In genomic region chr11:73320786-73321325, GRCh38 we compare ENCODE assay signal across 11 cellular contexts. TPM values are rescaled to one million over a fixed set of nuclear protein-coding genes. Genes with fewer than 3 reads are reported as not detected.
DNase-seq lines count a peak whose midpoint lies in the region; ATAC-seq and TF ChIP-seq lines count a peak whose summit lies in the region.
"Had no signal": no experiment of that assay in that cellular context is flagged by ENCODE, and none has a peak within 500 bp of the region (broad histone marks: within the 10 kb centered on the region; RNA-seq: fewer than 3 reads in every experiment).

No MANE protein-coding gene starts in this region.

- peaks cover 28% of the 10 kb centered on the region for H3K36me3 Mint-ChIP-seq in HFFc6 (ENCODE audit: low read depth)
- no peaks in the 10 kb centered on the region for H3K36me3 Mint-ChIP-seq in activated T-cell treated with anti-CD3 and anti-CD28 coated beads, Interleukin-2, amount 50 U/mL, for 24 hours (ENCODE audit: low read depth)

- H3K9me3 ChIP-seq in hepatocyte (ENCODE audit: low read depth) (no peaks in the 10 kb centered on the region), spleen (no peaks in the 10 kb centered on the region)
- no peaks in the 10 kb centered on the region for H3K9me3 ChIP-seq in effector memory CD4-positive, alpha-beta T cell (ENCODE audit: control insufficient read depth, low read length)
- H3K9me3 ChIP-seq: ovary had no signal

- peaks cover 100% of the 10 kb centered on the region for H3K79me2 ChIP-seq in hepatocyte

- H3K27ac Mint-ChIP-seq in HFFc6: peak overlapping the region; percentile 95
- no peak overlapping the region for H3K27ac Mint-ChIP-seq in activated T-cell treated with anti-CD3 and anti-CD28 coated beads, Interleukin-2, amount 50 U/mL, for 24 hours
- H3K27ac Mint-ChIP-seq: activated T-cell treated with anti-CD3 and anti-CD28 coated beads, Interleukin-2, amount 50 U/mL, for 72 hours had no signal

- H3K36me3 ChIP-seq in brain microvascular endothelial cell (replicated peaks) (no peaks in the 10 kb centered on the region), hepatocyte (replicated peaks; ENCODE audit: insufficient read depth, low read depth) (no peaks in the 10 kb centered on the region), spleen (no peaks in the 10 kb centered on the region)
- no peaks in the 10 kb centered on the region for H3K36me3 ChIP-seq in effector memory CD4-positive, alpha-beta T cell (ENCODE audit: control insufficient read depth, insufficient read depth, low read length)
- H3K36me3 ChIP-seq: ovary had no signal

- H3K27me3 Mint-ChIP-seq in HFFc6 (ENCODE audit: insufficient read depth): peaks cover 4% of the 10 kb centered on the region
- H3K27me3 Mint-ChIP-seq in activated T-cell treated with anti-CD3 and anti-CD28 coated beads, Interleukin-2, amount 50 U/mL, for 24 hours: no peaks in the 10 kb centered on the region

- WGBS in hepatocyte (ENCODE audit: low lambda C conversion rate, missing lambda C conversion rate): 79% methylated on average over 6 of the region's 6 CpGs
- 51 to 63% (median 59%) methylated on average over 6 of the region's 6 CpGs for WGBS in spleen, 5 donors

- H3K4me2 ChIP-seq in hepatocyte: peak overlapping the region; percentile 62

- H3K4me1 ChIP-seq in hepatocyte (ENCODE audit: insufficient read depth): peaks cover 61% of the 10 kb centered on the region
- peaks cover 23 to 94% (median 56%) of the 10 kb centered on the region in 6 donors for H3K4me1 ChIP-seq in spleen
- no peaks in the 10 kb centered on the region for H3K4me1 ChIP-seq in effector memory CD4-positive, alpha-beta T cell (ENCODE audit: control insufficient read depth, insufficient read depth, low read length, poor library complexity, severe bottlenecking)

- TF ChIP-seq POLR2A in spleen (IDR thresholded peaks at IDR 0.05): no peak

- peaks cover 56% of the 10 kb centered on the region for H4K20me1 ChIP-seq in hepatocyte (ENCODE audit: insufficient read depth, poor library complexity, severe bottlenecking)

- peak overlapping the region; percentile 65 for H3K4me3 Mint-ChIP-seq in HFFc6
- no peak overlapping the region for H3K4me3 Mint-ChIP-seq in activated T-cell treated with anti-CD3 and anti-CD28 coated beads, Interleukin-2, amount 50 U/mL, for 24 hours
- H3K4me3 Mint-ChIP-seq: activated T-cell treated with anti-CD3 and anti-CD28 coated beads, Interleukin-2, amount 50 U/mL, for 72 hours had no signal

- no peaks in the 10 kb centered on the region for H3K9me3 Mint-ChIP-seq in HFFc6
- H3K9me3 Mint-ChIP-seq in activated T-cell treated with anti-CD3 and anti-CD28 coated beads, Interleukin-2, amount 50 U/mL, for 24 hours: no peaks in the 10 kb centered on the region
- H3K9me3 Mint-ChIP-seq: activated T-cell treated with anti-CD3 and anti-CD28 coated beads, Interleukin-2, amount 50 U/mL, for 72 hours had no signal

- H3K4me3 ChIP-seq in brain microvascular endothelial cell (ENCODE audit: low read depth, low read length) (no peak overlapping the region), hepatocyte (no peak overlapping the region), spleen (no peak overlapping the region)
- H3K4me3 ChIP-seq in effector memory CD4-positive, alpha-beta T cell (ENCODE audit: insufficient read depth, low read depth, low read length, poor library complexity, severe bottlenecking): no peak overlapping the region
- H3K4me3 ChIP-seq: ovary had no signal

- H3K9me2 ChIP-seq in hepatocyte (replicated peaks; ENCODE audit: insufficient read depth): no peaks in the 10 kb centered on the region

- DNase-seq in HFFc6: peak; percentile 66
- DNase-seq in brain microvascular endothelial cell: no peak
- no peak for DNase-seq in hepatocyte (ENCODE audit: low spot score)
- no peak for DNase-seq in spleen
- no peak for DNase-seq in activated T-cell treated with anti-CD3 and anti-CD28 coated beads, Interleukin-2, amount 50 U/mL, for 24 hours
- DNase-seq in SHP77 treated with DMSO at 0.1 percent for 48 hours (lab: John Stamatoyannopoulos, UW): no peak
- DNase-seq in effector memory CD4-positive, alpha-beta T cell: no peak
- DNase-seq: activated T-cell treated with anti-CD3 and anti-CD28 coated beads, Interleukin-2, amount 50 U/mL, for 72 hours; effector CD4-positive, alpha-beta T cell had no signal

- no peak overlapping the region for H2AFZ ChIP-seq in hepatocyte

- TF ChIP-seq CTCF in HFFc6 (IDR thresholded peaks at IDR 0.05) (no peak), brain microvascular endothelial cell (IDR thresholded peaks at IDR 0.05; ENCODE audit: low read depth, low read length, missing control alignments) (no peak), hepatocyte (IDR thresholded peaks at IDR 0.05; ENCODE audit: poor library complexity) (no peak), spleen (IDR thresholded peaks at IDR 0.05 in 8 of 11, conservative IDR thresholded peaks at IDR 0.05 in 3 of 11) (no peak)

- no peak for ATAC-seq in HG03520 (IDR thresholded peaks at IDR 0.05; ENCODE audit: unreplicated experiment)
- ATAC-seq: activated T-cell treated with anti-CD3 and anti-CD28 coated beads, Interleukin-2, amount 50 U/mL, for 72 hours had no signal

- in situ Hi-C loops in brain microvascular endothelial cell (cut with HindIII; ENCODE audit: low pct_ligation_motif_present, low sequenced_read_pairs): no loop called here

- H3K27me3 ChIP-seq in brain microvascular endothelial cell (replicated peaks): no peaks in the 10 kb centered on the region
- H3K27me3 ChIP-seq in hepatocyte: no peaks in the 10 kb centered on the region
- H3K27me3 ChIP-seq in spleen (replicated peaks in 1 of 7): no peaks in the 10 kb centered on the region
- no peaks in the 10 kb centered on the region for H3K27me3 ChIP-seq in effector memory CD4-positive, alpha-beta T cell (replicated peaks; ENCODE audit: control insufficient read depth, insufficient read depth, low read length, poor library complexity, severe bottlenecking)
- H3K27me3 ChIP-seq: ovary had no signal

- intact Hi-C loops in spleen (cut with DNase I; ENCODE audit: low total_unique reads): no loop called here

- peak overlapping the region; percentile 74 for H3K27ac ChIP-seq in brain microvascular endothelial cell
- peak overlapping the region; percentile 82 for H3K27ac ChIP-seq in hepatocyte
- peak overlapping the region in 7 of 8 donors; percentile 69 to 83 (median 74) for H3K27ac ChIP-seq in spleen
- no peak overlapping the region for H3K27ac ChIP-seq in effector memory CD4-positive, alpha-beta T cell (ENCODE audit: insufficient read depth, low read length, poor library complexity, severe bottlenecking)

- peaks cover 91% of the 10 kb centered on the region for H3K4me1 Mint-ChIP-seq in HFFc6 (ENCODE audit: low read depth)
- peaks cover 3% of the 10 kb centered on the region for H3K4me1 Mint-ChIP-seq in activated T-cell treated with anti-CD3 and anti-CD28 coated beads, Interleukin-2, amount 50 U/mL, for 24 hours (ENCODE audit: low read depth)

RNA-seq across cellular contexts. Expression of gene ARHGEF17, which starts 12.8 kb away (rescaled TPM):
- total RNA-seq in HFFc6 (2021; fragmentation: NEBNext Ultra II Directional; extraction: Animal tissue kit (Norgen Biotek cat#: 25700)): 100 to 1,000 TPM in 2 of 6 experiments, 10 to 100 TPM in 4; 84.6 to 112 (median 92.1) TPM
- total RNA-seq in hepatocyte (26.6 and 35.6 TPM in 2 replicates), spleen (10 to 100 TPM; 21.5 to 48.5 (median 41.6) TPM)
- polyA plus RNA-seq in hepatocyte (30.2 and 36.2 TPM in 2 replicates), spleen (10 to 100 TPM in 1 of 3 donors, 1 to 10 TPM in 2; 5.1 to 17.0 (median 6.3) TPM)

RNA-seq across cellular contexts. Expression of gene P2RY6, which starts 48.7 kb away (rescaled TPM):
- 1 to 10 TPM in 4 of 6 experiments, under 1 TPM in 2; 0.54 to 2.4 (median 1.9) TPM for total RNA-seq in HFFc6 (2021; fragmentation: NEBNext Ultra II Directional; extraction: Animal tissue kit (Norgen Biotek cat#: 25700))
- total RNA-seq in hepatocyte: 2.6 and 2.9 TPM in 2 replicates
- polyA plus RNA-seq in hepatocyte: 8.9 and 9.7 TPM in 2 replicates
- 100 to 1,000 TPM in 1 of 7 donors, 10 to 100 TPM in 6; 41.1 to 109 (median 63.9) TPM for total RNA-seq in spleen
- polyA plus RNA-seq in spleen: 10 to 100 TPM in 2 of 3 donors, 1 to 10 TPM in 1; 8.2 to 25.2 (median 10.6) TPM
- total RNA-seq: activated T-cell treated with anti-CD3 and anti-CD28 coated beads, Interleukin-2, amount 50 U/mL, for 72 hours had no signal

RNA-seq across cellular contexts. Expression of gene RELT, which starts 55.3 kb away (rescaled TPM):
- total RNA-seq in HFFc6 (2021; fragmentation: NEBNext Ultra II Directional; extraction: Animal tissue kit (Norgen Biotek cat#: 25700)): 1 to 10 TPM; 6.2 to 7.7 (median 7.0) TPM
- total RNA-seq in hepatocyte: 2.3 and 3.4 TPM in 2 replicates
- 1.6 and 2.7 TPM in 2 replicates for polyA plus RNA-seq in hepatocyte
- 10 to 100 TPM; 28.1 to 79.8 (median 41.3) TPM for total RNA-seq in spleen
- 10 to 100 TPM; 13.5 to 28.2 (median 21.7) TPM for polyA plus RNA-seq in spleen

Comparison
In these comparisons a context has a peak if more than half of its experiments do, and no peak if none do; other contexts are left out.
1. RNA of gene P2RY6, which starts 48.7 kb away (total RNA-seq): 41.1 to 109 TPM in spleen; 2.6 to 2.9 TPM in hepatocyte and 0.54 to 2.4 TPM in HFFc6; every median in the first group is over 10 times any median in the second.